ENCODE assay signal across 1 cellular context in the genomic region with DNA sequence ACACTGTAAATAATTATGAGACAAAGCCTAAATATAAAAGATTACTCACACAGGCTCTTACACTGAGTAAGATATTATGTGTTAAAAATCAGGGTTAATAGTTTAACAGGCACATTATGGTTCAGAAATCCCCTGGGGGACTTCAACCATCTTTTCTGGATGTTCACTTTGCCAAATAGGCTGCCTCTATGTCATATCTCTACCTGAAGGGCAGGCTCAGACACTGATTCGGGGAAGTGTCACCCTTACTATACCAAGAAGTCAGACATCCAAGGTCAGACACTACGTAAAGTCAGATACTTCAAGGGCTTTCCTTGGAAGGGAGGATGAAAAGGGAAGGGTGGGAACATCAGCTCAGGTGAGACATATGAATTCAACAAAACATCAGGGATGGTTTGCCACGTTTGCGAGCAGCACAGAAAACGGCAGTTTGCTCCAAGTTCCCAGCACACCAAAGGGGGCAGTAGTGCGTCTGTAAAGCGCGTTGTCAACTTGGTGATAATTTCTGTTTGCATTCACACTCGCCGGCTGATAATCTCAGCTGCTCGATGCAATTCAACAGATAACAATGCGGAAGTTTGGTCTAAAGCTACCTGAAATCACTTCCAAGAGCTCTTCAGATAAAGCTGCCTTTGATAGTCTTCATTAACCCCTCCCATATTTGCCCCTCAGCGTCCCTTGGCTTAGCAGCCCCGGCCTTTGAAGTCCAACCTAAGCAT.
TF ChIP-seq lines count a peak whose summit lies in the region.

No MANE protein-coding gene starts in this region.

TF ChIP-seq in HepG2, 621 proteins besides CTCF, POLR2A, EP300 and RAD21 (continued from another document and continues in another):
- TF ChIP-seq, protein P1, sequence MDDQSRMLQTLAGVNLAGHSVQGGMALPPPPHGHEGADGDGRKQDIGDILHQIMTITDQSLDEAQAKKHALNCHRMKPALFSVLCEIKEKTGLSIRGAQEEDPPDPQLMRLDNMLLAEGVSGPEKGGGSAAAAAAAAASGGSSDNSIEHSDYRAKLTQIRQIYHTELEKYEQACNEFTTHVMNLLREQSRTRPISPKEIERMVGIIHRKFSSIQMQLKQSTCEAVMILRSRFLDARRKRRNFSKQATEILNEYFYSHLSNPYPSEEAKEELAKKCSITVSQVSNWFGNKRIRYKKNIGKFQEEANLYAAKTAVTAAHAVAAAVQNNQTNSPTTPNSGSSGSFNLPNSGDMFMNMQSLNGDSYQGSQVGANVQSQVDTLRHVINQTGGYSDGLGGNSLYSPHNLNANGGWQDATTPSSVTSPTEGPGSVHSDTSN (CRISPR knock-in tag; IDR thresholded peaks at IDR 0.05; ENCODE audit: borderline replicate concordance) = no peak
- no peak for TF ChIP-seq ZSCAN21 (CRISPR knock-in tag; IDR thresholded peaks at IDR 0.05; ENCODE audit: borderline replicate concordance)
- no peak for TF ChIP-seq SP5 (CRISPR knock-in tag; IDR thresholded peaks at IDR 0.05; ENCODE audit: borderline replicate concordance, low read depth)
- no peak for TF ChIP-seq ZNF30 (CRISPR knock-in tag; IDR thresholded peaks at IDR 0.05)
- TF ChIP-seq WIZ (CRISPR knock-in tag; IDR thresholded peaks at IDR 0.05) = no peak
- no peak for TF ChIP-seq ZNF441 (CRISPR knock-in tag; IDR thresholded peaks at IDR 0.05; ENCODE audit: borderline replicate concordance)
- no peak for TF ChIP-seq NFIB (CRISPR knock-in tag; IDR thresholded peaks at IDR 0.05; ENCODE audit: borderline replicate concordance)
- TF ChIP-seq XRCC5 (optimal IDR thresholded peaks at IDR 0.05; ENCODE audit: low read length) = peak; percentile 62
- TF ChIP-seq ZBTB20 (CRISPR knock-in tag; IDR thresholded peaks at IDR 0.05; ENCODE audit: borderline replicate concordance, low read depth) = no peak
- TF ChIP-seq, protein P2, sequence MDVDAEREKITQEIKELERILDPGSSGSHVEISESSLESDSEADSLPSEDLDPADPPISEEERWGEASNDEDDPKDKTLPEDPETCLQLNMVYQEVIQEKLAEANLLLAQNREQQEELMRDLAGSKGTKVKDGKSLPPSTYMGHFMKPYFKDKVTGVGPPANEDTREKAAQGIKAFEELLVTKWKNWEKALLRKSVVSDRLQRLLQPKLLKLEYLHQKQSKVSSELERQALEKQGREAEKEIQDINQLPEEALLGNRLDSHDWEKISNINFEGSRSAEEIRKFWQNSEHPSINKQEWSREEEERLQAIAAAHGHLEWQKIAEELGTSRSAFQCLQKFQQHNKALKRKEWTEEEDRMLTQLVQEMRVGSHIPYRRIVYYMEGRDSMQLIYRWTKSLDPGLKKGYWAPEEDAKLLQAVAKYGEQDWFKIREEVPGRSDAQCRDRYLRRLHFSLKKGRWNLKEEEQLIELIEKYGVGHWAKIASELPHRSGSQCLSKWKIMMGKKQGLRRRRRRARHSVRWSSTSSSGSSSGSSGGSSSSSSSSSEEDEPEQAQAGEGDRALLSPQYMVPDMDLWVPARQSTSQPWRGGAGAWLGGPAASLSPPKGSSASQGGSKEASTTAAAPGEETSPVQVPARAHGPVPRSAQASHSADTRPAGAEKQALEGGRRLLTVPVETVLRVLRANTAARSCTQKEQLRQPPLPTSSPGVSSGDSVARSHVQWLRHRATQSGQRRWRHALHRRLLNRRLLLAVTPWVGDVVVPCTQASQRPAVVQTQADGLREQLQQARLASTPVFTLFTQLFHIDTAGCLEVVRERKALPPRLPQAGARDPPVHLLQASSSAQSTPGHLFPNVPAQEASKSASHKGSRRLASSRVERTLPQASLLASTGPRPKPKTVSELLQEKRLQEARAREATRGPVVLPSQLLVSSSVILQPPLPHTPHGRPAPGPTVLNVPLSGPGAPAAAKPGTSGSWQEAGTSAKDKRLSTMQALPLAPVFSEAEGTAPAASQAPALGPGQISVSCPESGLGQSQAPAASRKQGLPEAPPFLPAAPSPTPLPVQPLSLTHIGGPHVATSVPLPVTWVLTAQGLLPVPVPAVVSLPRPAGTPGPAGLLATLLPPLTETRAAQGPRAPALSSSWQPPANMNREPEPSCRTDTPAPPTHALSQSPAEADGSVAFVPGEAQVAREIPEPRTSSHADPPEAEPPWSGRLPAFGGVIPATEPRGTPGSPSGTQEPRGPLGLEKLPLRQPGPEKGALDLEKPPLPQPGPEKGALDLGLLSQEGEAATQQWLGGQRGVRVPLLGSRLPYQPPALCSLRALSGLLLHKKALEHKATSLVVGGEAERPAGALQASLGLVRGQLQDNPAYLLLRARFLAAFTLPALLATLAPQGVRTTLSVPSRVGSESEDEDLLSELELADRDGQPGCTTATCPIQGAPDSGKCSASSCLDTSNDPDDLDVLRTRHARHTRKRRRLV (CRISPR knock-in tag; IDR thresholded peaks at IDR 0.05) = no peak
- TF ChIP-seq, protein P3, sequence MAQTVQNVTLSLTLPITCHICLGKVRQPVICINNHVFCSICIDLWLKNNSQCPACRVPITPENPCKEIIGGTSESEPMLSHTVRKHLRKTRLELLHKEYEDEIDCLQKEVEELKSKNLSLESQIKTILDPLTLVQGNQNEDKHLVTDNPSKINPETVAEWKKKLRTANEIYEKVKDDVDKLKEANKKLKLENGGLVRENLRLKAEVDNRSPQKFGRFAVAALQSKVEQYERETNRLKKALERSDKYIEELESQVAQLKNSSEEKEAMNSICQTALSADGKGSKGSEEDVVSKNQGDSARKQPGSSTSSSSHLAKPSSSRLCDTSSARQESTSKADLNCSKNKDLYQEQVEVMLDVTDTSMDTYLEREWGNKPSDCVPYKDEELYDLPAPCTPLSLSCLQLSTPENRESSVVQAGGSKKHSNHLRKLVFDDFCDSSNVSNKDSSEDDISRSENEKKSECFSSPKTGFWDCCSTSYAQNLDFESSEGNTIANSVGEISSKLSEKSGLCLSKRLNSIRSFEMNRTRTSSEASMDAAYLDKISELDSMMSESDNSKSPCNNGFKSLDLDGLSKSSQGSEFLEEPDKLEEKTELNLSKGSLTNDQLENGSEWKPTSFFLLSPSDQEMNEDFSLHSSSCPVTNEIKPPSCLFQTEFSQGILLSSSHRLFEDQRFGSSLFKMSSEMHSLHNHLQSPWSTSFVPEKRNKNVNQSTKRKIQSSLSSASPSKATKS (CRISPR knock-in tag; IDR thresholded peaks at IDR 0.05) = no peak
- no peak for TF ChIP-seq AHR (CRISPR knock-in tag; IDR thresholded peaks at IDR 0.05)
- TF ChIP-seq NFE2L2 (IDR thresholded peaks at IDR 0.05; ENCODE audit: low read length) = no peak
- no peak for TF ChIP-seq SALL1 (CRISPR knock-in tag; IDR thresholded peaks at IDR 0.05)
- TF ChIP-seq ZSCAN12 (CRISPR knock-in tag; IDR thresholded peaks at IDR 0.05) = no peak
- TF ChIP-seq ZNF839 (CRISPR knock-in tag; IDR thresholded peaks at IDR 0.05; ENCODE audit: borderline replicate concordance) = no peak
- no peak for TF ChIP-seq ZNF12 (CRISPR knock-in tag; IDR thresholded peaks at IDR 0.05)
- TF ChIP-seq, protein P4, sequence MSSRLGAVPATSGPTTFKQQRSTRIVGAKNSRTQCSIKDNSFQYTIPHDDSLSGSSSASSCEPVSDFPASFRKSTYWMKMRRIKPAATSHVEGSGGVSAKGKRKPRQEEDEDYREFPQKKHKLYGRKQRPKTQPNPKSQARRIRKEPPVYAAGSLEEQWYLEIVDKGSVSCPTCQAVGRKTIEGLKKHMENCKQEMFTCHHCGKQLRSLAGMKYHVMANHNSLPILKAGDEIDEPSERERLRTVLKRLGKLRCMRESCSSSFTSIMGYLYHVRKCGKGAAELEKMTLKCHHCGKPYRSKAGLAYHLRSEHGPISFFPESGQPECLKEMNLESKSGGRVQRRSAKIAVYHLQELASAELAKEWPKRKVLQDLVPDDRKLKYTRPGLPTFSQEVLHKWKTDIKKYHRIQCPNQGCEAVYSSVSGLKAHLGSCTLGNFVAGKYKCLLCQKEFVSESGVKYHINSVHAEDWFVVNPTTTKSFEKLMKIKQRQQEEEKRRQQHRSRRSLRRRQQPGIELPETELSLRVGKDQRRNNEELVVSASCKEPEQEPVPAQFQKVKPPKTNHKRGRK (CRISPR knock-in tag; IDR thresholded peaks at IDR 0.05) = no peak
- TF ChIP-seq JDP2 (CRISPR knock-in tag; IDR thresholded peaks at IDR 0.05; ENCODE audit: borderline replicate concordance) = no peak
- peak; percentile 19; the same call in 1 of the 2 replicates for TF ChIP-seq CBX5 (CRISPR knock-in tag; IDR thresholded peaks at IDR 0.05; ENCODE audit: borderline replicate concordance)
- TF ChIP-seq, protein P5, sequence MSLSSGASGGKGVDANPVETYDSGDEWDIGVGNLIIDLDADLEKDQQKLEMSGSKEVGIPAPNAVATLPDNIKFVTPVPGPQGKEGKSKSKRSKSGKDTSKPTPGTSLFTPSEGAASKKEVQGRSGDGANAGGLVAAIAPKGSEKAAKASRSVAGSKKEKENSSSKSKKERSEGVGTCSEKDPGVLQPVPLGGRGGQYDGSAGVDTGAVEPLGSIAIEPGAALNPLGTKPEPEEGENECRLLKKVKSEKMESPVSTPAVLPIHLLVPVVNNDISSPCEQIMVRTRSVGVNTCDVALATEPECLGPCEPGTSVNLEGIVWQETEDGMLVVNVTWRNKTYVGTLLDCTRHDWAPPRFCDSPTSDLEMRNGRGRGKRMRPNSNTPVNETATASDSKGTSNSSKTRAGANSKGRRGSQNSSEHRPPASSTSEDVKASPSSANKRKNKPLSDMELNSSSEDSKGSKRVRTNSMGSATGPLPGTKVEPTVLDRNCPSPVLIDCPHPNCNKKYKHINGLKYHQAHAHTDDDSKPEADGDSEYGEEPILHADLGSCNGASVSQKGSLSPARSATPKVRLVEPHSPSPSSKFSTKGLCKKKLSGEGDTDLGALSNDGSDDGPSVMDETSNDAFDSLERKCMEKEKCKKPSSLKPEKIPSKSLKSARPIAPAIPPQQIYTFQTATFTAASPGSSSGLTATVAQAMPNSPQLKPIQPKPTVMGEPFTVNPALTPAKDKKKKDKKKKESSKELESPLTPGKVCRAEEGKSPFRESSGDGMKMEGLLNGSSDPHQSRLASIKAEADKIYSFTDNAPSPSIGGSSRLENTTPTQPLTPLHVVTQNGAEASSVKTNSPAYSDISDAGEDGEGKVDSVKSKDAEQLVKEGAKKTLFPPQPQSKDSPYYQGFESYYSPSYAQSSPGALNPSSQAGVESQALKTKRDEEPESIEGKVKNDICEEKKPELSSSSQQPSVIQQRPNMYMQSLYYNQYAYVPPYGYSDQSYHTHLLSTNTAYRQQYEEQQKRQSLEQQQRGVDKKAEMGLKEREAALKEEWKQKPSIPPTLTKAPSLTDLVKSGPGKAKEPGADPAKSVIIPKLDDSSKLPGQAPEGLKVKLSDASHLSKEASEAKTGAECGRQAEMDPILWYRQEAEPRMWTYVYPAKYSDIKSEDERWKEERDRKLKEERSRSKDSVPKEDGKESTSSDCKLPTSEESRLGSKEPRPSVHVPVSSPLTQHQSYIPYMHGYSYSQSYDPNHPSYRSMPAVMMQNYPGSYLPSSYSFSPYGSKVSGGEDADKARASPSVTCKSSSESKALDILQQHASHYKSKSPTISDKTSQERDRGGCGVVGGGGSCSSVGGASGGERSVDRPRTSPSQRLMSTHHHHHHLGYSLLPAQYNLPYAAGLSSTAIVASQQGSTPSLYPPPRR (CRISPR knock-in tag; IDR thresholded peaks at IDR 0.05; ENCODE audit: borderline replicate concordance) = no peak
- TF ChIP-seq MXI1 (IDR thresholded peaks at IDR 0.05; ENCODE audit: borderline replicate concordance, low read depth, low read length) = no peak
- TF ChIP-seq, protein P6, sequence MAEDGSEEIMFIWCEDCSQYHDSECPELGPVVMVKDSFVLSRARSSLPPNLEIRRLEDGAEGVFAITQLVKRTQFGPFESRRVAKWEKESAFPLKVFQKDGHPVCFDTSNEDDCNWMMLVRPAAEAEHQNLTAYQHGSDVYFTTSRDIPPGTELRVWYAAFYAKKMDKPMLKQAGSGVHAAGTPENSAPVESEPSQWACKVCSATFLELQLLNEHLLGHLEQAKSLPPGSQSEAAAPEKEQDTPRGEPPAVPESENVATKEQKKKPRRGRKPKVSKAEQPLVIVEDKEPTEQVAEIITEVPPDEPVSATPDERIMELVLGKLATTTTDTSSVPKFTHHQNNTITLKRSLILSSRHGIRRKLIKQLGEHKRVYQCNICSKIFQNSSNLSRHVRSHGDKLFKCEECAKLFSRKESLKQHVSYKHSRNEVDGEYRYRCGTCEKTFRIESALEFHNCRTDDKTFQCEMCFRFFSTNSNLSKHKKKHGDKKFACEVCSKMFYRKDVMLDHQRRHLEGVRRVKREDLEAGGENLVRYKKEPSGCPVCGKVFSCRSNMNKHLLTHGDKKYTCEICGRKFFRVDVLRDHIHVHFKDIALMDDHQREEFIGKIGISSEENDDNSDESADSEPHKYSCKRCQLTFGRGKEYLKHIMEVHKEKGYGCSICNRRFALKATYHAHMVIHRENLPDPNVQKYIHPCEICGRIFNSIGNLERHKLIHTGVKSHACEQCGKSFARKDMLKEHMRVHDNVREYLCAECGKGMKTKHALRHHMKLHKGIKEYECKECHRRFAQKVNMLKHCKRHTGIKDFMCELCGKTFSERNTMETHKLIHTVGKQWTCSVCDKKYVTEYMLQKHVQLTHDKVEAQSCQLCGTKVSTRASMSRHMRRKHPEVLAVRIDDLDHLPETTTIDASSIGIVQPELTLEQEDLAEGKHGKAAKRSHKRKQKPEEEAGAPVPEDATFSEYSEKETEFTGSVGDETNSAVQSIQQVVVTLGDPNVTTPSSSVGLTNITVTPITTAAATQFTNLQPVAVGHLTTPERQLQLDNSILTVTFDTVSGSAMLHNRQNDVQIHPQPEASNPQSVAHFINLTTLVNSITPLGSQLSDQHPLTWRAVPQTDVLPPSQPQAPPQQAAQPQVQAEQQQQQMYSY (CRISPR knock-in tag; IDR thresholded peaks at IDR 0.05) = no peak
- TF ChIP-seq ZNF484 (CRISPR knock-in tag; IDR thresholded peaks at IDR 0.05; ENCODE audit: borderline replicate concordance, low read depth) = no peak
- TF ChIP-seq ZNF3 (CRISPR knock-in tag; IDR thresholded peaks at IDR 0.05) = no peak
- no peak for TF ChIP-seq MYNN (CRISPR knock-in tag; IDR thresholded peaks at IDR 0.05; ENCODE audit: low read depth)
- no peak for TF ChIP-seq ZNF777 (CRISPR knock-in tag; IDR thresholded peaks at IDR 0.05)
- no peak for TF ChIP-seq ZNF652 (CRISPR knock-in tag; IDR thresholded peaks at IDR 0.05; ENCODE audit: borderline replicate concordance, low read depth)
- TF ChIP-seq HNF4G (IDR thresholded peaks at IDR 0.05; ENCODE audit: borderline replicate concordance, low read depth, low read length) = no peak
- TF ChIP-seq HNF4G (CRISPR knock-in tag; IDR thresholded peaks at IDR 0.05; ENCODE audit: borderline replicate concordance, low read depth) = no peak
- no peak for TF ChIP-seq PHF8 (CRISPR knock-in tag; IDR thresholded peaks at IDR 0.05)
- TF ChIP-seq CHD4 (IDR thresholded peaks at IDR 0.05; ENCODE audit: borderline replicate concordance, low read length) = no peak
- no peak for TF ChIP-seq ZNF782 (CRISPR knock-in tag; IDR thresholded peaks at IDR 0.05; ENCODE audit: borderline replicate concordance)
- TF ChIP-seq AGO1 (IDR thresholded peaks at IDR 0.05; ENCODE audit: low read depth, low read length, poor library complexity, severe bottlenecking) = no peak
- TF ChIP-seq ETV6 (CRISPR knock-in tag; conservative IDR thresholded peaks at IDR 0.05) = no peak
- no peak for TF ChIP-seq HDAC6 (IDR thresholded peaks at IDR 0.05; ENCODE audit: low read depth, low read length)
- TF ChIP-seq ZNF776 (CRISPR knock-in tag; IDR thresholded peaks at IDR 0.05) = no peak
- no peak for TF ChIP-seq YY1 (IDR thresholded peaks at IDR 0.05; ENCODE audit: insufficient read depth, insufficient replicate concordance, low read depth, low read length)
- TF ChIP-seq ZNF724P (CRISPR knock-in tag; IDR thresholded peaks at IDR 0.05; ENCODE audit: borderline replicate concordance) = 0 out of 2 replicates have a peak, but pooled peaks have one; percentile 40
- no peak for TF ChIP-seq BRCA1 (CRISPR knock-in tag; IDR thresholded peaks at IDR 0.05)
